Comparison of ENCODE assay signal across 11 cellular contexts in genomic region chr2:38702413-38702812, GRCh38. TPM values are rescaled to one million over a fixed set of nuclear protein-coding genes. Genes with fewer than 3 reads are reported as not detected.
A peak's percentile ranks its signal among the peaks of the same experiment; 100 is the strongest.
DNase-seq lines count a peak whose midpoint lies in the region; ATAC-seq, FAIRE-seq and TF ChIP-seq lines count a peak whose summit lies in the region.
"Had no signal": no experiment of that assay in that cellular context is flagged by ENCODE, and none has a peak within 500 bp of the region (broad histone marks: within the 10 kb centered on the region; RNA-seq: fewer than 3 reads in every experiment).

No MANE protein-coding gene starts in this region.

- H3K27ac ChIP-seq in fibroblast of lung (ENCODE audit: insufficient read depth, low read length) (peak overlapping the region; percentile 61), gastroesophageal sphincter (no peak overlapping the region), small intestine (ENCODE audit: low read depth in 1 of 2, low read length in 1 of 2) (no peak overlapping the region)
- H3K27ac ChIP-seq: epithelial cell of prostate had no signal

- H3K79me2 ChIP-seq in fibroblast of lung (ENCODE audit: control insufficient read depth, insufficient read depth, low read length), result no peaks in the 10 kb centered on the region

- ATAC-seq in stimulated activated naive CD8-positive, alpha-beta T cell treated with anti-CD3 and anti-CD28 coated beads, Interleukin-15, Interleukin-2, amounts not matched to agents 100 U/mL and 50 U/mL, for 24 hours, result no peak
- no peak for ATAC-seq in T-cell (replicated peaks in 1 of 4)
- ATAC-seq in HG02623 (IDR thresholded peaks at IDR 0.05; ENCODE audit: unreplicated experiment), result no peak
- ATAC-seq in gastroesophageal sphincter, result no peak

- no peak for DNase-seq in stimulated activated naive CD8-positive, alpha-beta T cell treated with anti-CD3 and anti-CD28 coated beads, Interleukin-15, Interleukin-2, amounts not matched to agents 100 U/mL and 50 U/mL, for 24 hours
- DNase-seq in T-cell, result no peak
- peak; percentile 87 to 97 for DNase-seq in fibroblast of lung (ENCODE audit: low read depth in 2 of 2)
- DNase-seq in D341Med (ENCODE audit: low spot score), result no peak
- no peak for DNase-seq in small intestine
- DNase-seq: retina had no signal

- no peaks in the 10 kb centered on the region for H3K36me3 ChIP-seq in fibroblast of lung (ENCODE audit: control insufficient read depth, insufficient read depth, low read length)
- H3K36me3 ChIP-seq in gastroesophageal sphincter, result peaks cover 0 to 3% of the 10 kb centered on the region in 2 donors
- peaks cover 0 to 4% of the 10 kb centered on the region in 2 donors for H3K36me3 ChIP-seq in small intestine (ENCODE audit: control insufficient read depth in 2 of 2, insufficient read depth in 2 of 2, low read length in 2 of 2)

- no peak for TF ChIP-seq EP300 in gastroesophageal sphincter (IDR thresholded peaks at IDR 0.05)

- no peak for TF ChIP-seq POLR2A in gastroesophageal sphincter (IDR thresholded peaks at IDR 0.05)

- CTCF ChIA-PET in T-cell (lab: Charles Lee), result interaction anchor here in 1 of 2 donors (1.0 to 2.0 kb wide), 2 partner anchors 12 to 121 kb away, joined by 4 to 7 read pairs; no protein-coding TSS in a partner anchor

- H3K27me3 ChIP-seq in fibroblast of lung (ENCODE audit: control insufficient read depth, insufficient read depth, low read length) (no peaks in the 10 kb centered on the region), gastroesophageal sphincter (no peaks in the 10 kb centered on the region), small intestine (ENCODE audit: control insufficient read depth in 2 of 2, insufficient read depth in 2 of 2, low read length in 2 of 2) (no peaks in the 10 kb centered on the region)

- H4K20me1 ChIP-seq in fibroblast of lung (ENCODE audit: control insufficient read depth, extremely low read depth, insufficient read depth, low read length), result no peaks in the 10 kb centered on the region

- H3K27ac Mint-ChIP-seq in stimulated activated naive CD8-positive, alpha-beta T cell treated with anti-CD3 and anti-CD28 coated beads, Interleukin-15, Interleukin-2, amounts not matched to agents 100 ng/mL and 50 ng/mL, for 24 hours, result peak overlapping the region; percentile 82
- peak overlapping the region; percentile 83 to 89 for H3K27ac Mint-ChIP-seq in T-cell

- no peak overlapping the region for H2AFZ ChIP-seq in fibroblast of lung (ENCODE audit: low read length)

- H3K4me2 ChIP-seq in fibroblast of lung (ENCODE audit: extremely low read depth, insufficient read depth, low read length), result peak overlapping the region; percentile 40

- no peaks in the 10 kb centered on the region for H3K27me3 Mint-ChIP-seq in stimulated activated naive CD8-positive, alpha-beta T cell treated with anti-CD3 and anti-CD28 coated beads, Interleukin-15, Interleukin-2, amounts not matched to agents 100 ng/mL and 50 ng/mL, for 24 hours
- H3K27me3 Mint-ChIP-seq in T-cell, result no peaks in the 10 kb centered on the region

- no peak for FAIRE-seq in small intestine (lab: Jason Lieb, UNC)

- H3K9ac ChIP-seq in fibroblast of lung (ENCODE audit: insufficient read depth, low read length), result no peak overlapping the region

- no peaks in the 10 kb centered on the region for H3K9me3 Mint-ChIP-seq in stimulated activated naive CD8-positive, alpha-beta T cell treated with anti-CD3 and anti-CD28 coated beads, Interleukin-15, Interleukin-2, amounts not matched to agents 100 ng/mL and 50 ng/mL, for 24 hours
- H3K9me3 Mint-ChIP-seq in T-cell, result peaks cover 0 to 7% (median 0%) of the 10 kb centered on the region in 3 donors

- H3K4me3 ChIP-seq in fibroblast of lung (replicated peaks in 1 of 4; ENCODE audit: control extremely low read depth in 1 of 4, insufficient read depth in 1 of 4, low read depth in 3 of 4, low read length in 4 of 4), result no peak overlapping the region
- no peak overlapping the region for H3K4me3 ChIP-seq in gastroesophageal sphincter
- no peak overlapping the region for H3K4me3 ChIP-seq in small intestine (ENCODE audit: low read depth in 1 of 2, low read length in 2 of 2)
- H3K4me3 ChIP-seq: lung had no signal

- TF ChIP-seq CTCF in fibroblast of lung (conservative IDR thresholded peaks at IDR 0.05 in 1 of 2, IDR thresholded peaks at IDR 0.05 in 1 of 2; ENCODE audit: low read depth in 1 of 2, low read length in 2 of 2) (no peak), gastroesophageal sphincter (IDR thresholded peaks at IDR 0.05) (no peak)

- POLR2A ChIA-PET in T-cell (lab: Charles Lee), result interaction anchor here in 1 of 2 donors (1.6 kb wide), 1 partner anchor 16 kb away, joined by 7 read pairs; no protein-coding TSS in a partner anchor

- H3K36me3 Mint-ChIP-seq in stimulated activated naive CD8-positive, alpha-beta T cell treated with anti-CD3 and anti-CD28 coated beads, Interleukin-15, Interleukin-2, amounts not matched to agents 100 ng/mL and 50 ng/mL, for 24 hours (ENCODE audit: low read depth), result peaks cover 48% of the 10 kb centered on the region
- H3K36me3 Mint-ChIP-seq in T-cell, result peaks cover 39% of the 10 kb centered on the region

- no peaks in the 10 kb centered on the region for H3K9me3 ChIP-seq in fibroblast of lung (ENCODE audit: control insufficient read depth, insufficient read depth, low read depth, low read length)
- no peaks in the 10 kb centered on the region for H3K9me3 ChIP-seq in gastroesophageal sphincter
- H3K9me3 ChIP-seq in small intestine (ENCODE audit: control insufficient read depth, low read depth), result no peaks in the 10 kb centered on the region

- 44 to 67% methylated on average over 1 of the region's 1 CpG for WGBS in gastroesophageal sphincter (ENCODE audit: low coverage in 1 of 2), 2 donors
- 61 to 79% (median 67%) methylated on average over 1 of the region's 1 CpG for WGBS in small intestine, 3 donors

- H3K4me3 Mint-ChIP-seq in stimulated activated naive CD8-positive, alpha-beta T cell treated with anti-CD3 and anti-CD28 coated beads, Interleukin-15, Interleukin-2, amounts not matched to agents 100 ng/mL and 50 ng/mL, for 24 hours, result peak overlapping the region; percentile 60
- H3K4me3 Mint-ChIP-seq in T-cell, result peak overlapping the region in 1 of 3 donors; percentile 35

- H3K4me1 ChIP-seq in fibroblast of lung (ENCODE audit: control insufficient read depth, extremely low read depth, insufficient read depth, low read length) (peaks cover 3% of the 10 kb centered on the region), gastroesophageal sphincter (no peaks in the 10 kb centered on the region), small intestine (ENCODE audit: control insufficient read depth in 2 of 2, insufficient read depth in 1 of 2, low read depth in 1 of 2, low read length in 1 of 2) (peaks cover 0 to 2% of the 10 kb centered on the region in 2 donors)

- H3K4me1 Mint-ChIP-seq in stimulated activated naive CD8-positive, alpha-beta T cell treated with anti-CD3 and anti-CD28 coated beads, Interleukin-15, Interleukin-2, amounts not matched to agents 100 ng/mL and 50 ng/mL, for 24 hours (ENCODE audit: low read depth), result peaks cover 55% of the 10 kb centered on the region
- peaks cover 41 to 66% (median 52%) of the 10 kb centered on the region in 3 donors for H3K4me1 Mint-ChIP-seq in T-cell

RNA-seq across cellular contexts. Expression of gene GALM, which starts 36.5 kb away (rescaled TPM):
- total RNA-seq in T-cell (10 to 100 TPM; 14.3 to 29.4 (median 17.3) TPM), fibroblast of lung (39.5 and 51.4 TPM in 2 replicates), gastroesophageal sphincter (10 to 100 TPM in 3 of 4 donors, 1 to 10 TPM in 1; 9.2 to 17.1 (median 13.2) TPM)
- polyA plus RNA-seq in fibroblast of lung (14.7 and 28.4 TPM in 2 replicates), small intestine (100 to 1,000 TPM in 1 of 3 donors, 10 to 100 TPM in 2; 48.6 to 148 (median 74.6) TPM)
- polyA plus RNA-seq in fibroblast of lung (2012), result 9.5 and 20.9 TPM in 2 replicates
- polyA minus RNA-seq in fibroblast of lung (ENCODE audit: low replicate concordance), result 7.5 and 11.1 TPM in 2 replicates

RNA-seq across cellular contexts. Expression of gene SRSF7, which starts 48.7 kb away (rescaled TPM):
- total RNA-seq in T-cell (100 to 1,000 TPM; 252 to 649 (median 265) TPM), fibroblast of lung (69.9 and 118 TPM in 2 replicates), gastroesophageal sphincter (100 to 1,000 TPM in 2 of 4 donors, 10 to 100 TPM in 2; 39.0 to 109 (median 73.4) TPM)
- polyA plus RNA-seq in fibroblast of lung (193 and 301 TPM in 2 replicates), small intestine (100 to 1,000 TPM in 2 of 3 donors, 10 to 100 TPM in 1; 78.6 to 202 (median 185) TPM)
- 153 and 213 TPM in 2 replicates for polyA plus RNA-seq in fibroblast of lung (2012)
- polyA minus RNA-seq in fibroblast of lung (ENCODE audit: low replicate concordance), result 55.2 and 68.9 TPM in 2 replicates

Comparison
In these comparisons a context has a peak if more than half of its experiments do, and no peak if none do; other contexts are left out.
1. DNase-seq: peak in fibroblast of lung (2 of 2); none in stimulated activated naive CD8-positive, alpha-beta T cell treated with anti-CD3 and anti-CD28 coated beads, Interleukin-15, Interleukin-2, amounts not matched to agents 100 U/mL and 50 U/mL, for 24 hours (single experiment), T-cell (0 of 34), D341Med (single experiment) and small intestine (single experiment).